In genomic region chr6:36028088-36028886, GRCh38 we compare ENCODE assay signal across 1 cellular context.
A peak's percentile ranks its signal among the peaks of the same experiment; 100 is the strongest.
TF ChIP-seq lines count a peak whose summit lies in the region.

No MANE protein-coding gene starts in this region.

TF ChIP-seq in HepG2, 621 proteins besides CTCF, POLR2A, EP300 and RAD21 (continued from another document and continues in another):
- TF ChIP-seq ZNF687 (CRISPR knock-in tag; IDR thresholded peaks at IDR 0.05), result peak; percentile 36; the same call in 1 of the 2 replicates
- TF ChIP-seq, protein P1, sequence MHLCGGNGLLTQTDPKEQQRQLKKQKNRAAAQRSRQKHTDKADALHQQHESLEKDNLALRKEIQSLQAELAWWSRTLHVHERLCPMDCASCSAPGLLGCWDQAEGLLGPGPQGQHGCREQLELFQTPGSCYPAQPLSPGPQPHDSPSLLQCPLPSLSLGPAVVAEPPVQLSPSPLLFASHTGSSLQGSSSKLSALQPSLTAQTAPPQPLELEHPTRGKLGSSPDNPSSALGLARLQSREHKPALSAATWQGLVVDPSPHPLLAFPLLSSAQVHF (CRISPR knock-in tag; IDR thresholded peaks at IDR 0.05), result no peak
- 0 out of 2 replicates have a peak, but pooled peaks have one; percentile 15 for TF ChIP-seq ZNF782 (CRISPR knock-in tag; IDR thresholded peaks at IDR 0.05; ENCODE audit: borderline replicate concordance)
- TF ChIP-seq SSRP1 (CRISPR knock-in tag; IDR thresholded peaks at IDR 0.05), result no peak; the same call in 1 of the 2 replicates
- TF ChIP-seq, protein P2, sequence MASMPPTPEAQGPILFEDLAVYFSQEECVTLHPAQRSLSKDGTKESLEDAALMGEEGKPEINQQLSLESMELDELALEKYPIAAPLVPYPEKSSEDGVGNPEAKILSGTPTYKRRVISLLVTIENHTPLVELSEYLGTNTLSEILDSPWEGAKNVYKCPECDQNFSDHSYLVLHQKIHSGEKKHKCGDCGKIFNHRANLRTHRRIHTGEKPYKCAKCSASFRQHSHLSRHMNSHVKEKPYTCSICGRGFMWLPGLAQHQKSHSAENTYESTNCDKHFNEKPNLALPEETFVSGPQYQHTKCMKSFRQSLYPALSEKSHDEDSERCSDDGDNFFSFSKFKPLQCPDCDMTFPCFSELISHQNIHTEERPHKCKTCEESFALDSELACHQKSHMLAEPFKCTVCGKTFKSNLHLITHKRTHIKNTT (CRISPR knock-in tag; IDR thresholded peaks at IDR 0.05), result no peak
- TF ChIP-seq, protein P3, sequence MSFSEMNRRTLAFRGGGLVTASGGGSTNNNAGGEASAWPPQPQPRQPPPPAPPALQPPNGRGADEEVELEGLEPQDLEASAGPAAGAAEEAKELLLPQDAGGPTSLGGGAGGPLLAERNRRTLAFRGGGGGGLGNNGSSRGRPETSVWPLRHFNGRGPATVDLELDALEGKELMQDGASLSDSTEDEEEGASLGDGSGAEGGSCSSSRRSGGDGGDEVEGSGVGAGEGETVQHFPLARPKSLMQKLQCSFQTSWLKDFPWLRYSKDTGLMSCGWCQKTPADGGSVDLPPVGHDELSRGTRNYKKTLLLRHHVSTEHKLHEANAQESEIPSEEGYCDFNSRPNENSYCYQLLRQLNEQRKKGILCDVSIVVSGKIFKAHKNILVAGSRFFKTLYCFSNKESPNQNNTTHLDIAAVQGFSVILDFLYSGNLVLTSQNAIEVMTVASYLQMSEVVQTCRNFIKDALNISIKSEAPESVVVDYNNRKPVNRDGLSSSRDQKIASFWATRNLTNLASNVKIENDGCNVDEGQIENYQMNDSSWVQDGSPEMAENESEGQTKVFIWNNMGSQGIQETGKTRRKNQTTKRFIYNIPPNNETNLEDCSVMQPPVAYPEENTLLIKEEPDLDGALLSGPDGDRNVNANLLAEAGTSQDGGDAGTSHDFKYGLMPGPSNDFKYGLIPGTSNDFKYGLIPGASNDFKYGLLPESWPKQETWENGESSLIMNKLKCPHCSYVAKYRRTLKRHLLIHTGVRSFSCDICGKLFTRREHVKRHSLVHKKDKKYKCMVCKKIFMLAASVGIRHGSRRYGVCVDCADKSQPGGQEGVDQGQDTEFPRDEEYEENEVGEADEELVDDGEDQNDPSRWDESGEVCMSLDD (CRISPR knock-in tag; IDR thresholded peaks at IDR 0.05; ENCODE audit: borderline replicate concordance), result no peak
- TF ChIP-seq, protein P4, sequence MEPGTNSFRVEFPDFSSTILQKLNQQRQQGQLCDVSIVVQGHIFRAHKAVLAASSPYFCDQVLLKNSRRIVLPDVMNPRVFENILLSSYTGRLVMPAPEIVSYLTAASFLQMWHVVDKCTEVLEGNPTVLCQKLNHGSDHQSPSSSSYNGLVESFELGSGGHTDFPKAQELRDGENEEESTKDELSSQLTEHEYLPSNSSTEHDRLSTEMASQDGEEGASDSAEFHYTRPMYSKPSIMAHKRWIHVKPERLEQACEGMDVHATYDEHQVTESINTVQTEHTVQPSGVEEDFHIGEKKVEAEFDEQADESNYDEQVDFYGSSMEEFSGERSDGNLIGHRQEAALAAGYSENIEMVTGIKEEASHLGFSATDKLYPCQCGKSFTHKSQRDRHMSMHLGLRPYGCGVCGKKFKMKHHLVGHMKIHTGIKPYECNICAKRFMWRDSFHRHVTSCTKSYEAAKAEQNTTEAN (CRISPR knock-in tag; conservative IDR thresholded peaks at IDR 0.05), result no peak
- peak; percentile 23; the same call in 1 of the 2 replicates for TF ChIP-seq ZBTB39 (CRISPR knock-in tag; IDR thresholded peaks at IDR 0.05)
- TF ChIP-seq TEAD3 (CRISPR knock-in tag; optimal IDR thresholded peaks at IDR 0.05; ENCODE audit: borderline replicate concordance), result peak; percentile 81
- TF ChIP-seq SP140L (CRISPR knock-in tag; IDR thresholded peaks at IDR 0.05; ENCODE audit: borderline replicate concordance), result no peak
- 0 out of 2 replicates have a peak, but pooled peaks have one; percentile 7 for TF ChIP-seq ZNF609 (CRISPR knock-in tag; IDR thresholded peaks at IDR 0.05; ENCODE audit: borderline replicate concordance)
- no peak; the same call in 1 of the 2 replicates for TF ChIP-seq ZNF607 (CRISPR knock-in tag; IDR thresholded peaks at IDR 0.05; ENCODE audit: borderline replicate concordance)
- peak; percentile 61 for TF ChIP-seq ZFYVE20 (CRISPR knock-in tag; IDR thresholded peaks at IDR 0.05; ENCODE audit: borderline replicate concordance, low read depth)
- TF ChIP-seq ZNF775 (CRISPR knock-in tag; IDR thresholded peaks at IDR 0.05; ENCODE audit: borderline replicate concordance), result no peak; the same call in 1 of the 2 replicates
- peak; percentile 56; the same call in 1 of the 2 replicates for TF ChIP-seq ZBTB26 (CRISPR knock-in tag; IDR thresholded peaks at IDR 0.05; ENCODE audit: borderline replicate concordance)
- no peak for TF ChIP-seq ATRX (CRISPR knock-in tag; IDR thresholded peaks at IDR 0.05; ENCODE audit: borderline replicate concordance)
- TF ChIP-seq, protein P5, sequence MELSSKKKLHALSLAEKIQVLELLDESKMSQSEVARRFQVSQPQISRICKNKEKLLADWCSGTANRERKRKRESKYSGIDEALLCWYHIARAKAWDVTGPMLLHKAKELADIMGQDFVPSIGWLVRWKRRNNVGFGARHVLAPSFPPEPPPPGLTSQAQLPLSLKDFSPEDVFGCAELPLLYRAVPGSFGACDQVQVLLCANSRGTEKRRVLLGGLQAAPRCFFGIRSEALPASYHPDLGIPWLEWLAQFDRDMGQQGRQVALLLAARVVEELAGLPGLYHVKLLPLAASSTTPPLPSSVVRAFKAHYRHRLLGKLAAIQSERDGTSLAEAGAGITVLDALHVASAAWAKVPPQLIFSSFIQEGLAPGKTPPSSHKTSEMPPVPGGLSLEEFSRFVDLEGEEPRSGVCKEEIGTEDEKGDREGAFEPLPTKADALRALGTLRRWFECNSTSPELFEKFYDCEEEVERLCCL (CRISPR knock-in tag; IDR thresholded peaks at IDR 0.05; ENCODE audit: borderline replicate concordance), result no peak
- 0 out of 2 replicates have a peak, but pooled peaks have one; percentile 60 for TF ChIP-seq ZNF484 (CRISPR knock-in tag; IDR thresholded peaks at IDR 0.05; ENCODE audit: borderline replicate concordance, low read depth)
